Comparison of ENCODE assay signal across 9 cellular contexts in the genomic region with DNA sequence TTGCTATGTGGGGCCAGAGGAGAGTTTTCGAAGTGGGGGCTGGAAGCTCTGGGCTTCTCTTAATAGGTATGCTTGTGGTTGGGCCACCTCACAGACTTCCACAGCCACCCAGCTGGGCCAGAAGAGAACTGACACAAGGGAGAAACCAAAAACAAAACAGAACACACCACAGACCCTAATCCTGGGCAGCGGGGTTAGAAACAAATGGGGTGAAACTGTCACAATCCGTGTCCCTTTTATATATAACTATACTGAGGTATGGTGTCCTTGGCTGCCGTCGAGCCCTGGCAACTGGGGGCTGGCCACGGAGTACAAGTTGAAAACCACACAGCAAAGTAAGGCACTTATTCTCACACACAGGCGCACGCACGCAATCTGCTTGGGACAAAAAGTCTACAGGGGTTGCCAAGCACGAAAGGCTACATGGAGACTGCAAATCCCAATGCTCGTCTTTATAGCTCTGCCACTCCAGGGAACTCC.
DNase-seq lines count a peak whose midpoint lies in the region; ATAC-seq and TF ChIP-seq lines count a peak whose summit lies in the region.
"Had no signal": no experiment of that assay in that cellular context is flagged by ENCODE, and none has a peak within 500 bp of the region (broad histone marks: within the 10 kb centered on the region; RNA-seq: fewer than 3 reads in every experiment).

No MANE protein-coding gene starts in this region.

- ATAC-seq in GM19455 (IDR thresholded peaks at IDR 0.05; ENCODE audit: unreplicated experiment) = peak; percentile 55
- peak; percentile 35 for ATAC-seq in HG03175 (IDR thresholded peaks at IDR 0.05; ENCODE audit: unreplicated experiment)

- H3K79me2 ChIP-seq in fibroblast of lung (ENCODE audit: control insufficient read depth, insufficient read depth, low read length) = no peaks in the 10 kb centered on the region
- H3K79me2 ChIP-seq in smooth muscle cell (ENCODE audit: low read depth) = no peaks in the 10 kb centered on the region

- DNase-seq in AG10803 (ENCODE audit: low read depth) (peak; percentile 56), fibroblast of lung (ENCODE audit: low read depth in 2 of 2) (no peak), smooth muscle cell (lab: John Stamatoyannopoulos, UW; ENCODE audit: unreplicated experiment) (no peak), NCI-H1105 (lab: John Stamatoyannopoulos, UW) (no peak), NCI-H748 treated with DMSO at 0.1 percent for 48 hours (lab: John Stamatoyannopoulos, UW) (no peak)
- DNase-seq in activated effector memory CD4-positive, alpha-beta T cell treated with anti-CD3 and anti-CD28 coated beads, Interleukin-2, amount 50 U/mL, for 16 hours = no peak
- DNase-seq: Kasumi-1 had no signal

- WGBS in smooth muscle cell (ENCODE audit: low lambda C conversion rate) = 85% methylated on average over 11 of the region's 11 CpGs

- peaks cover 21% of the 10 kb centered on the region for H3K36me3 ChIP-seq in fibroblast of lung (ENCODE audit: control insufficient read depth, insufficient read depth, low read length)
- no peaks in the 10 kb centered on the region for H3K36me3 ChIP-seq in smooth muscle cell (ENCODE audit: low read depth)

- peaks cover 19% of the 10 kb centered on the region for H3K4me1 ChIP-seq in fibroblast of lung (ENCODE audit: control insufficient read depth, extremely low read depth, insufficient read depth, low read length)
- peaks cover 10% of the 10 kb centered on the region for H3K4me1 ChIP-seq in smooth muscle cell (ENCODE audit: low read depth)

- H3K9me3 ChIP-seq in fibroblast of lung (ENCODE audit: control insufficient read depth, insufficient read depth, low read depth, low read length) (no peaks in the 10 kb centered on the region), smooth muscle cell (replicated peaks; ENCODE audit: low read depth) (no peaks in the 10 kb centered on the region)

- H2AFZ ChIP-seq in fibroblast of lung (ENCODE audit: low read length) (no peak overlapping the region), smooth muscle cell (ENCODE audit: low read depth) (no peak overlapping the region)

- H3K27ac ChIP-seq in fibroblast of lung (ENCODE audit: insufficient read depth, low read length) (peak overlapping the region; percentile 21), smooth muscle cell (ENCODE audit: low read depth) (no peak overlapping the region)

- H3F3A ChIP-seq in smooth muscle cell (ENCODE audit: low read depth) = no peaks in the 10 kb centered on the region

- H3K4me2 ChIP-seq in fibroblast of lung (ENCODE audit: extremely low read depth, insufficient read depth, low read length) (no peak overlapping the region), smooth muscle cell (no peak overlapping the region)

- H3K9ac ChIP-seq in fibroblast of lung (ENCODE audit: insufficient read depth, low read length) = no peak overlapping the region
- no peak overlapping the region for H3K9ac ChIP-seq in smooth muscle cell (ENCODE audit: low read depth)

- TF ChIP-seq CTCF in AG10803 (conservative IDR thresholded peaks at IDR 0.05; ENCODE audit: low read length) = no peak
- TF ChIP-seq CTCF in fibroblast of lung (conservative IDR thresholded peaks at IDR 0.05 in 1 of 2, IDR thresholded peaks at IDR 0.05 in 1 of 2; ENCODE audit: low read depth in 1 of 2, low read length in 2 of 2) = no peak
- TF ChIP-seq CTCF in smooth muscle cell (IDR thresholded peaks at IDR 0.05; ENCODE audit: borderline replicate concordance, insufficient read depth, poor library complexity, severe bottlenecking) = no peak

- H4K20me1 ChIP-seq in fibroblast of lung (ENCODE audit: control insufficient read depth, extremely low read depth, insufficient read depth, low read length) (no peaks in the 10 kb centered on the region), smooth muscle cell (ENCODE audit: low read depth) (no peaks in the 10 kb centered on the region)

- no peak overlapping the region for H3K4me3 ChIP-seq in AG10803 (ENCODE audit: low read length)
- no peak overlapping the region for H3K4me3 ChIP-seq in fibroblast of lung (replicated peaks in 1 of 4; ENCODE audit: control extremely low read depth in 1 of 4, insufficient read depth in 1 of 4, low read depth in 3 of 4, low read length in 4 of 4)
- H3K4me3 ChIP-seq in smooth muscle cell = no peak overlapping the region

- H3K27me3 ChIP-seq in fibroblast of lung (ENCODE audit: control insufficient read depth, insufficient read depth, low read length) = no peaks in the 10 kb centered on the region
- H3K27me3 ChIP-seq in smooth muscle cell (ENCODE audit: low read depth) = no peaks in the 10 kb centered on the region
